Comparison of ENCODE assay signal across 14 cellular contexts in genomic region chr5:79841172-79841571, GRCh38.
DNase-seq lines count a peak whose midpoint lies in the region; TF ChIP-seq lines count a peak whose summit lies in the region.
"Had no signal": no experiment of that assay in that cellular context is flagged by ENCODE, and none has a peak within 500 bp of the region (broad histone marks: within the 10 kb centered on the region; RNA-seq: fewer than 3 reads in every experiment).

No MANE protein-coding gene starts in this region.

- H3K4me2 ChIP-seq in Karpas-422 (ENCODE audit: low read depth, low read length, poor library complexity, severe bottlenecking), result peak overlapping the region; percentile 52

- no peaks in the 10 kb centered on the region for H3K36me3 ChIP-seq in Karpas-422 (ENCODE audit: insufficient read depth, low read length)
- no peaks in the 10 kb centered on the region for H3K36me3 ChIP-seq in endodermal cell (ENCODE audit: control insufficient read depth, insufficient read depth, low read length)
- H3K36me3 ChIP-seq: HAP-1 had no signal

- H3K4me3 ChIP-seq in Karpas-422 (ENCODE audit: low read length) (no peak overlapping the region), endodermal cell (ENCODE audit: low read length) (no peak overlapping the region)
- H3K4me3 ChIP-seq: GM23248, HAP-1 had no signal

- H3K27me3 Mint-ChIP-seq in endodermal cell (ENCODE audit: insufficient read depth) (no peaks in the 10 kb centered on the region), osteocyte (ENCODE audit: unreplicated experiment) (peaks cover 14% of the 10 kb centered on the region)

- DNase-seq in Karpas-422 (no peak), endodermal cell (peak; percentile 5), osteocyte (ENCODE audit: extremely low spot score, unreplicated experiment) (peak; percentile 13), SIG-M5 (lab: John Stamatoyannopoulos, UW) (no peak), OCI-M1 (lab: John Stamatoyannopoulos, UW) (no peak), NCI-H2171 treated with DMSO at 0.1 percent for 48 hours (lab: John Stamatoyannopoulos, UW) (no peak)
- DNase-seq: ACHN; Caco-2; CD4-positive, alpha-beta T cell had no signal

- TF ChIP-seq CTCF in endodermal cell (conservative IDR thresholded peaks at IDR 0.05) (no peak), osteocyte (IDR thresholded peaks at IDR 0.05) (no peak)

- H3K9me2 ChIP-seq in Karpas-422 (replicated peaks; ENCODE audit: insufficient read depth, low read length), result no peaks in the 10 kb centered on the region

- H3K27ac ChIP-seq in Karpas-422 (ENCODE audit: low read length) (no peak overlapping the region), angular gyrus (ENCODE audit: low read depth, low read length) (peak overlapping the region; percentile 32), endodermal cell (ENCODE audit: low read depth, low read length) (no peak overlapping the region)
- H3K27ac ChIP-seq: C4-2B, GM23248, HL-60 had no signal

- H3K4me3 Mint-ChIP-seq in endodermal cell, result no peak overlapping the region
- H3K4me3 Mint-ChIP-seq in osteocyte (ENCODE audit: unreplicated experiment), result no peak overlapping the region
- H3K4me3 Mint-ChIP-seq: CD4-positive, alpha-beta T cell had no signal

- no peak overlapping the region for H3K9ac ChIP-seq in Karpas-422 (ENCODE audit: low read length)
- H3K9ac ChIP-seq in endodermal cell (ENCODE audit: extremely low read depth, low read length, poor library complexity, severe bottlenecking), result no peak overlapping the region
- H3K9ac ChIP-seq: GM23248 had no signal

- peaks cover 47% of the 10 kb centered on the region for H3K4me1 ChIP-seq in Karpas-422 (ENCODE audit: low read length)
- no peaks in the 10 kb centered on the region for H3K4me1 ChIP-seq in endodermal cell (ENCODE audit: control insufficient read depth, insufficient read depth, low read length)
- H3K4me1 ChIP-seq: Caco-2, HAP-1 had no signal

- no peak overlapping the region for H2AFZ ChIP-seq in Karpas-422 (ENCODE audit: low read length)
- H2AFZ ChIP-seq: GM23248 had no signal

- no peaks in the 10 kb centered on the region for H3K36me3 Mint-ChIP-seq in endodermal cell (ENCODE audit: low read depth)
- no peaks in the 10 kb centered on the region for H3K36me3 Mint-ChIP-seq in osteocyte (ENCODE audit: unreplicated experiment)

- no peaks in the 10 kb centered on the region for H3K9me3 Mint-ChIP-seq in endodermal cell
- no peaks in the 10 kb centered on the region for H3K9me3 Mint-ChIP-seq in osteocyte (ENCODE audit: unreplicated experiment)
- H3K9me3 Mint-ChIP-seq: CD4-positive, alpha-beta T cell had no signal

- no peaks in the 10 kb centered on the region for H3K79me2 ChIP-seq in Karpas-422 (ENCODE audit: low read length)

- H3K4me1 Mint-ChIP-seq in endodermal cell (peaks cover 3% of the 10 kb centered on the region), osteocyte (ENCODE audit: unreplicated experiment) (no peaks in the 10 kb centered on the region)

- H4K20me1 ChIP-seq in Karpas-422 (ENCODE audit: insufficient read depth, low read depth, low read length), result no peaks in the 10 kb centered on the region

- H3K9me3 ChIP-seq in Karpas-422 (ENCODE audit: low read length), result no peaks in the 10 kb centered on the region
- H3K9me3 ChIP-seq in endodermal cell (ENCODE audit: control insufficient read depth, low read length), result no peaks in the 10 kb centered on the region
- H3K9me3 ChIP-seq: Caco-2, HAP-1 had no signal

- H3K27ac Mint-ChIP-seq in endodermal cell (no peak overlapping the region), osteocyte (ENCODE audit: unreplicated experiment) (no peak overlapping the region)
- H3K27ac Mint-ChIP-seq: CD4-positive, alpha-beta T cell had no signal

- H3K27me3 ChIP-seq in Karpas-422 (ENCODE audit: low read length) (no peaks in the 10 kb centered on the region), endodermal cell (ENCODE audit: control insufficient read depth, insufficient read depth, low read length, poor library complexity, severe bottlenecking) (no peaks in the 10 kb centered on the region)

Comparison
In these comparisons a context has a peak if more than half of its experiments do, and no peak if none do; other contexts are left out.
1. DNase-seq: peak in endodermal cell (single experiment) and osteocyte (single experiment); none in Karpas-422 (single experiment), SIG-M5 (single experiment), OCI-M1 (single experiment) and NCI-H2171 treated with DMSO at 0.1 percent for 48 hours (single experiment).